In genomic region chr20:38630727-38631126, GRCh38 we compare ENCODE assay signal across 29 cellular contexts. TPM values are rescaled to one million over a fixed set of nuclear protein-coding genes. Genes with fewer than 3 reads are reported as not detected.
"Had no signal": no experiment of that assay in that cellular context is flagged by ENCODE, and none has a peak within 500 bp of the region (broad histone marks: within the 10 kb centered on the region; RNA-seq: fewer than 3 reads in every experiment).

No MANE protein-coding gene starts in this region.

- H3K4me1 ChIP-seq: left ventricle myocardium inferior, neural progenitor cell had no signal

- H3K4me3 ChIP-seq: left ventricle myocardium inferior, neural progenitor cell, thoracic aorta, upper lobe of left lung had no signal

- H3K9ac ChIP-seq: neural progenitor cell had no signal

- ATAC-seq: esophagus mucosa; naive thymus-derived CD8-positive, alpha-beta T cell; sciatic nerve had no signal

- H3K4me3 Mint-ChIP-seq: activated CD4-positive, alpha-beta memory T cell treated with anti-CD3 and anti-CD28 coated beads for 36 hours; brain; dendritic cell treated with granulocyte-macrophage colony-stimulating factor and Interleukin-4, amounts not matched to agents 40 ng/mL and 50 ng/mL, for 4 days; mesothelial cell of epicardium; naive thymus-derived CD8-positive, alpha-beta T cell; neural progenitor cell; stimulated activated naive B cell treated with anti-CD40 and anti-IgM and Interleukin-4, amounts not matched to agents 10 μg/mL and 1 μg/mL and 100 μg/mL, for 72 hours; T-helper 1 cell treated with Interleukin-12 subunit alpha and Interleukin-12 subunit beta and Interleukin-4 antibody, amounts not matched to agents 30 μg/mL and 1 μg/mL, for 36 hours had no signal

- DNase-seq: activated CD4-positive, alpha-beta memory T cell treated with anti-CD3 and anti-CD28 coated beads for 36 hours; activated CD4-positive, alpha-beta T cell treated with anti-CD3 and anti-CD28 coated beads for 4 hours; activated CD4-positive, CD25-positive, alpha-beta regulatory T cell; activated effector memory CD4-positive, alpha-beta T cell treated with anti-CD3 and anti-CD28 coated beads, Interleukin-2, amount 50 U/mL, for 16 hours; activated naive CD4-positive, alpha-beta T cell treated with anti-CD3 and anti-CD28 coated beads, Interleukin-2, amount 50 U/mL, for 16 hours; anterior cingulate cortex; effector CD4-positive, alpha-beta T cell; hypothalamus; left ventricle myocardium inferior; naive thymus-derived CD8-positive, alpha-beta T cell; posterior cingulate gyrus; small intestine; stimulated activated CD4-positive, alpha-beta T cell treated with anti-CD3 and anti-CD28 coated beads, Interleukin-2, amount 100 ng/mL, for 24 hours; stimulated activated naive B cell treated with anti-CD40 and anti-IgM and Interleukin-4, amounts not matched to agents 10 μg/mL and 1 μg/mL and 100 μg/mL, for 72 hours; T1000; upper lobe of left lung had no signal

- H3K36me3 Mint-ChIP-seq: activated CD4-positive, alpha-beta memory T cell treated with anti-CD3 and anti-CD28 coated beads for 36 hours; brain; mesothelial cell of epicardium; naive thymus-derived CD8-positive, alpha-beta T cell; neural progenitor cell; stimulated activated naive B cell treated with anti-CD40 and anti-IgM and Interleukin-4, amounts not matched to agents 10 μg/mL and 1 μg/mL and 100 μg/mL, for 72 hours had no signal

- H2AFZ ChIP-seq: neural progenitor cell had no signal

- FAIRE-seq: frontal cortex, small intestine had no signal

- H3K4me1 Mint-ChIP-seq: mesothelial cell of epicardium had no signal

- H3K27ac ChIP-seq: left ventricle myocardium inferior, neural progenitor cell, thoracic aorta, upper lobe of left lung had no signal

- H3K27me3 ChIP-seq: upper lobe of left lung had no signal

- H3K9me3 Mint-ChIP-seq: activated CD4-positive, alpha-beta memory T cell treated with anti-CD3 and anti-CD28 coated beads for 36 hours; dendritic cell treated with granulocyte-macrophage colony-stimulating factor and Interleukin-4, amounts not matched to agents 40 ng/mL and 50 ng/mL, for 4 days; mesothelial cell of epicardium; naive thymus-derived CD8-positive, alpha-beta T cell; stimulated activated naive B cell treated with anti-CD40 and anti-IgM and Interleukin-4, amounts not matched to agents 10 μg/mL and 1 μg/mL and 100 μg/mL, for 72 hours; T-helper 1 cell treated with Interleukin-12 subunit alpha and Interleukin-12 subunit beta and Interleukin-4 antibody, amounts not matched to agents 30 μg/mL and 1 μg/mL, for 36 hours had no signal

- H3K4me2 ChIP-seq: neural progenitor cell had no signal

- H3K9me3 ChIP-seq: left ventricle myocardium inferior, thoracic aorta, upper lobe of left lung had no signal

- H3K27ac Mint-ChIP-seq: activated CD4-positive, alpha-beta memory T cell treated with anti-CD3 and anti-CD28 coated beads for 36 hours; dendritic cell treated with granulocyte-macrophage colony-stimulating factor and Interleukin-4, amounts not matched to agents 40 ng/mL and 50 ng/mL, for 4 days; mesothelial cell of epicardium; naive thymus-derived CD8-positive, alpha-beta T cell; neural progenitor cell; stimulated activated naive B cell treated with anti-CD40 and anti-IgM and Interleukin-4, amounts not matched to agents 10 μg/mL and 1 μg/mL and 100 μg/mL, for 72 hours; T-helper 1 cell treated with Interleukin-12 subunit alpha and Interleukin-12 subunit beta and Interleukin-4 antibody, amounts not matched to agents 30 μg/mL and 1 μg/mL, for 36 hours had no signal

- H3K36me3 ChIP-seq: left ventricle myocardium inferior, neural progenitor cell, thoracic aorta, upper lobe of left lung had no signal

RNA-seq across cellular contexts. Expression of gene ARHGAP40, which starts 29.1 kb away (rescaled TPM):
- total RNA-seq: activated CD4-positive, alpha-beta memory T cell treated with anti-CD3 and anti-CD28 coated beads for 36 hours; cardiac septum; chondrocyte; left ventricle myocardium inferior; lung microvascular endothelial cell; naive thymus-derived CD8-positive, alpha-beta T cell; omental fat pad; sciatic nerve; thoracic aorta had no signal
- polyA plus RNA-seq: naive thymus-derived CD8-positive, alpha-beta T cell had no signal

RNA-seq across cellular contexts. Expression of gene ADIG, which starts 49.7 kb away (rescaled TPM):
- total RNA-seq: activated CD4-positive, alpha-beta memory T cell treated with anti-CD3 and anti-CD28 coated beads for 36 hours; cardiac septum; chondrocyte; esophagus mucosa; frontal cortex; left ventricle myocardium inferior; lung microvascular endothelial cell; mesothelial cell of epicardium; naive thymus-derived CD8-positive, alpha-beta T cell; omental fat pad; sciatic nerve; thoracic aorta had no signal
- polyA plus RNA-seq: naive thymus-derived CD8-positive, alpha-beta T cell; small intestine had no signal
